Comparison of ENCODE assay signal across 1 cellular context in genomic region chr2:144989580-144990270, GRCh38.
TF ChIP-seq lines count a peak whose summit lies in the region.

No MANE protein-coding gene starts in this region.

TF ChIP-seq in GM23338, 12 proteins besides CTCF, POLR2A, EP300 and RAD21 (continued from another document):
- TF ChIP-seq JUNB (IDR thresholded peaks at IDR 0.05; ENCODE audit: unreplicated experiment) (no peak), EZH2 (IDR thresholded peaks at IDR 0.05; ENCODE audit: low read depth, unreplicated experiment) (no peak), ETS1 (IDR thresholded peaks at IDR 0.05) (no peak), POLR2AphosphoS5 (IDR thresholded peaks at IDR 0.05; ENCODE audit: low read depth) (no peak), STAT1 (IDR thresholded peaks at IDR 0.05; ENCODE audit: unreplicated experiment) (no peak), CREB1 (CRISPR knock-in tag; IDR thresholded peaks at IDR 0.05; ENCODE audit: low read depth) (no peak), ZNF462 (CRISPR knock-in tag; IDR thresholded peaks at IDR 0.05) (no peak)
TF ChIP-seq in GM23338: peak in this region for 0.
